ENCODE assay signal across 11 cellular contexts in genomic region chr7:143172354-143172753, GRCh38. TPM values are rescaled to one million over a fixed set of nuclear protein-coding genes. Genes with fewer than 3 reads are reported as not detected.
DNase-seq lines count a peak whose midpoint lies in the region; ATAC-seq and TF ChIP-seq lines count a peak whose summit lies in the region.
"Had no signal": no experiment of that assay in that cellular context is flagged by ENCODE, and none has a peak within 500 bp of the region (broad histone marks: within the 10 kb centered on the region; RNA-seq: fewer than 3 reads in every experiment).

No MANE protein-coding gene starts in this region.

- WGBS in mesenchymal stem cell, result 75% methylated on average over 4 of the region's 4 CpGs

- H3K27me3 ChIP-seq in skeletal muscle tissue (ENCODE audit: control insufficient read depth in 3 of 3, insufficient read depth in 3 of 3, low read length in 3 of 3) (no peaks in the 10 kb centered on the region), mesenchymal stem cell (ENCODE audit: control insufficient read depth in 1 of 2, insufficient read depth in 1 of 2, low read length in 2 of 2) (no peaks in the 10 kb centered on the region)
- H3K27me3 ChIP-seq: tibial nerve had no signal

- no peaks in the 10 kb centered on the region for H3K36me3 ChIP-seq in skeletal muscle tissue (ENCODE audit: control insufficient read depth in 3 of 3, insufficient read depth in 3 of 3, low read length in 3 of 3)
- H3K36me3 ChIP-seq in mesenchymal stem cell (ENCODE audit: control insufficient read depth in 1 of 2, insufficient read depth in 2 of 2, low read depth in 1 of 2, low read length in 2 of 2), result no peaks in the 10 kb centered on the region
- H3K36me3 ChIP-seq: tibial nerve had no signal

- peak; percentile 87 for DNase-seq in NCI-H748 (lab: John Stamatoyannopoulos, UW; ENCODE audit: unreplicated experiment)
- peak; percentile 63 for DNase-seq in fibroblast of peridontal ligament (ENCODE audit: extremely low read depth)
- DNase-seq in glutamatergic neuron, result no peak
- no peak for DNase-seq in mesenchymal stem cell
- DNase-seq: activated CD4-positive, alpha-beta T cell treated with anti-CD3 and anti-CD28 coated beads, Interleukin-2, amount 50 U/mL, for 48 hours; GF-D8 had no signal

- no peak overlapping the region for H3K18ac ChIP-seq in mesenchymal stem cell (ENCODE audit: low read depth in 1 of 2, low read length in 2 of 2)

- H2BK12ac ChIP-seq in mesenchymal stem cell (ENCODE audit: low read length in 2 of 2), result no peak overlapping the region

- H3K27ac ChIP-seq in skeletal muscle tissue (ENCODE audit: low read depth, low read length), result peak overlapping the region; percentile 37
- no peak overlapping the region for H3K27ac ChIP-seq in mesenchymal stem cell (ENCODE audit: low read length, poor library complexity, severe bottlenecking)
- H3K27ac ChIP-seq: tibial nerve had no signal

- ATAC-seq in HG02678 (IDR thresholded peaks at IDR 0.05; ENCODE audit: unreplicated experiment) (peak; percentile 60), HG02610 (IDR thresholded peaks at IDR 0.05; ENCODE audit: unreplicated experiment) (no peak), HG02623 (IDR thresholded peaks at IDR 0.05; ENCODE audit: unreplicated experiment) (no peak)

- no peak overlapping the region for H2BK15ac ChIP-seq in mesenchymal stem cell (ENCODE audit: low read depth, poor library complexity, severe bottlenecking)

- no peak for TF ChIP-seq CTCF in glutamatergic neuron (IDR thresholded peaks at IDR 0.05; ENCODE audit: partially characterized antibody, unreplicated experiment)

- H3K4me3 ChIP-seq in skeletal muscle tissue (ENCODE audit: low read length in 3 of 3) (peak overlapping the region; percentile 30 to 38 (median 32)), mesenchymal stem cell (ENCODE audit: insufficient read depth in 1 of 2, low read depth in 1 of 2, low read length in 2 of 2) (peak overlapping the region in 1 of 2 experiments; percentile 6)
- H3K4me3 ChIP-seq: tibial nerve had no signal

- H2AK5ac ChIP-seq in mesenchymal stem cell (ENCODE audit: low read length, severe bottlenecking), result no peak overlapping the region

- H3K36me3 Mint-ChIP-seq in glutamatergic neuron (ENCODE audit: unreplicated experiment), result no peaks in the 10 kb centered on the region

- no peaks in the 10 kb centered on the region for H3K27me3 Mint-ChIP-seq in glutamatergic neuron (ENCODE audit: unreplicated experiment)

- H3K4me1 Mint-ChIP-seq in glutamatergic neuron (ENCODE audit: low read depth, unreplicated experiment), result no peaks in the 10 kb centered on the region

- no peak overlapping the region for H4K8ac ChIP-seq in mesenchymal stem cell (ENCODE audit: low read length)

- no peak overlapping the region for H2AFZ ChIP-seq in mesenchymal stem cell (ENCODE audit: low read depth, low read length)

- H3K9ac ChIP-seq in skeletal muscle tissue (ENCODE audit: low read depth in 1 of 3, low read length in 3 of 3), result peak overlapping the region; percentile 5 to 35 (median 28)
- H3K9ac ChIP-seq in mesenchymal stem cell (ENCODE audit: low read length), result no peak overlapping the region

- H3K27ac Mint-ChIP-seq in glutamatergic neuron (ENCODE audit: unreplicated experiment), result no peak overlapping the region

- H3K4me2 ChIP-seq in mesenchymal stem cell (ENCODE audit: low read length, poor library complexity, severe bottlenecking), result no peak overlapping the region

- H3K4ac ChIP-seq in mesenchymal stem cell (ENCODE audit: low read depth in 1 of 2, low read length in 2 of 2), result no peak overlapping the region

- H2BK120ac ChIP-seq in mesenchymal stem cell (ENCODE audit: low read depth, low read length), result no peak overlapping the region

- no peak overlapping the region for H3K23ac ChIP-seq in mesenchymal stem cell (ENCODE audit: low read length in 2 of 2)

- no peak overlapping the region for H4K91ac ChIP-seq in mesenchymal stem cell (ENCODE audit: low read length)

- H3K9me3 ChIP-seq in skeletal muscle tissue (ENCODE audit: control insufficient read depth in 3 of 3, low read length in 3 of 3), result no peaks in the 10 kb centered on the region
- peaks cover under 1% of the 10 kb centered on the region for H3K9me3 ChIP-seq in mesenchymal stem cell (ENCODE audit: control insufficient read depth, low read length)

- H3K79me1 ChIP-seq in mesenchymal stem cell (replicated peaks; ENCODE audit: low read length, poor library complexity, severe bottlenecking), result no peaks in the 10 kb centered on the region

- H3K9me3 Mint-ChIP-seq in glutamatergic neuron (ENCODE audit: unreplicated experiment), result no peaks in the 10 kb centered on the region

- peaks cover 0 to 5% (median 0%) of the 10 kb centered on the region in 3 donors for H3K4me1 ChIP-seq in skeletal muscle tissue (ENCODE audit: control insufficient read depth in 3 of 3, insufficient read depth in 3 of 3, low read length in 3 of 3)
- no peaks in the 10 kb centered on the region for H3K4me1 ChIP-seq in mesenchymal stem cell (ENCODE audit: control insufficient read depth, insufficient read depth, low read depth, low read length)
- H3K4me1 ChIP-seq: tibial nerve had no signal

- H3K14ac ChIP-seq in mesenchymal stem cell (ENCODE audit: low read length in 2 of 2), result no peak overlapping the region

- H3K4me3 Mint-ChIP-seq in glutamatergic neuron (ENCODE audit: unreplicated experiment), result no peak overlapping the region

- H2BK5ac ChIP-seq in mesenchymal stem cell (ENCODE audit: low read depth, low read length, poor library complexity, severe bottlenecking), result no peak overlapping the region

RNA-seq across cellular contexts. Expression of gene TAS2R39, which starts 10.9 kb away (rescaled TPM):
- total RNA-seq in skeletal muscle tissue (not detected), glutamatergic neuron (ENCODE audit: unreplicated experiment) (not detected)
- not detected for polyA plus RNA-seq in mesenchymal stem cell (2013, experiment 1 of 2)
- not detected for polyA plus RNA-seq in mesenchymal stem cell (2013, experiment 2 of 2)
- total RNA-seq: tibial nerve had no signal

RNA-seq across cellular contexts. Expression of gene PIP, which starts 40.5 kb away (rescaled TPM):
- total RNA-seq in skeletal muscle tissue (not detected), glutamatergic neuron (ENCODE audit: unreplicated experiment) (not detected)
- not detected for polyA plus RNA-seq in mesenchymal stem cell (2013, experiment 1 of 2)
- polyA plus RNA-seq in mesenchymal stem cell (2013, experiment 2 of 2), result not detected
- total RNA-seq: tibial nerve had no signal

RNA-seq across cellular contexts. Expression of gene TAS2R40, which starts 49.5 kb away (rescaled TPM):
- total RNA-seq in skeletal muscle tissue, result not detected
- total RNA-seq in glutamatergic neuron (ENCODE audit: unreplicated experiment), result not detected
- polyA plus RNA-seq in mesenchymal stem cell (2013, experiment 1 of 2), result not detected
- not detected for polyA plus RNA-seq in mesenchymal stem cell (2013, experiment 2 of 2)
- total RNA-seq: tibial nerve had no signal

Comparison
In these comparisons a context has a peak if more than half of its experiments do, and no peak if none do; other contexts are left out.
1. DNase-seq: peak in NCI-H748 (single experiment) and fibroblast of peridontal ligament (single experiment); none in glutamatergic neuron (single experiment) and mesenchymal stem cell (single experiment).